8 cellular contexts compared by ENCODE assay signal in the genomic region with DNA sequence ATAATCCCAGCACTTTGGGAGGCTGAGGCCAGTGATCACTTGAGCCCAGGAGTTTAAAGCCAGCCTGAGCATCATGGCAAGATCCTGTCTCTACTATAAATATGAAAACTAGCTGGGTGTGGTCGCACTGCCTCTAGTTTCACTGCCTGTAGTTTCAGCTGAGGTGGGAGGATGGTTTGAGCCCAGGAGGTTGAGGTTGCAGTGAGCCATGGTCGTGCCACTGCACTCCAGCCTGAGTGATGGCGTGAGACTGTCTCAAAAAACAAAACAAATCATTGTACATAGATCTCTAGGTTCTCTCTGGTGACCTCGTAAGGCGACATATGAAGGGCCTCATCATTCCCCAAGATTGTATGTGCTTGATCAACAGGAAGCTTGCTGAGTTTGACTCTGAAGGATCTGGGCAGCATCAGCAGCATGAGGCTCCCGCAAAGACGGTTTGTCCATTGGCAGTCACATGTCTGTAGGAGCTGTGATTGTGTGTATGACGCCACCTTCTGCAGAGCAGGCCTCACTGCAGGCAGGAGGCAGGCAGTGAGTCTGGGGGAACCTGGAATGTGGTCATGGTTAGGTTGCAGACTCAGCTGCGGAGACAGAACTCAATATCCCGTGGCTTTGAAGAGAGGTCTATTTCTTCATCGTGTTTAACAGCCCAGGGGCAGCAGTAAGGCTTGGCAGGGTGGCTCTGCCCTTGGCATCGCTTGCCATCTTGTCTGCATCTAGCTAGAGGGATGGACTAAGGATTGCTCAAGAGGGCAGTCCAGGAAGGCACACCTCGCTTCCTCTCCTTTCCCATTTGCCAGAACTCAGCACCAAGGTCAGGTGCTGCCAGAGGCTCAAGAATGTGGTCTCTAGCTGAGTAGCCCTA. TPM values are rescaled to one million over a fixed set of nuclear protein-coding genes. Genes with fewer than 3 reads are reported as not detected.
DNase-seq lines count a peak whose midpoint lies in the region; ATAC-seq, FAIRE-seq and TF ChIP-seq lines count a peak whose summit lies in the region.

No MANE protein-coding gene starts in this region.

- FAIRE-seq in GM12892 (lab: Jason Lieb, UNC) = no peak

- H3K27me3 Mint-ChIP-seq in CD8-positive, alpha-beta T cell (ENCODE audit: low read depth) = no peaks in the 10 kb centered on the region
- peaks cover 0 to 6% (median 0%) of the 10 kb centered on the region in 5 donors for H3K27me3 Mint-ChIP-seq in naive thymus-derived CD4-positive, alpha-beta T cell

- DNase-seq in CD8-positive, alpha-beta T cell = no peak
- DNase-seq in GM20000 (ENCODE audit: low spot score) (no peak), Panc1 (ENCODE audit: low read depth, low spot score) (no peak), ecto neural progenitor cell (ENCODE audit: low spot score) (peak; percentile 72), GM19238 (ENCODE audit: insufficient read length, low spot score) (no peak), GM12892 (ENCODE audit: insufficient read length) (no peak)
- DNase-seq in naive thymus-derived CD4-positive, alpha-beta T cell = peak in 1 of 9 donors; percentile 19

- no peaks in the 10 kb centered on the region for H3K9me3 ChIP-seq in CD8-positive, alpha-beta T cell (ENCODE audit: low read length)
- H3K9me3 ChIP-seq in Panc1 (ENCODE audit: control insufficient read depth, insufficient read depth, low read depth, low read length) = no peaks in the 10 kb centered on the region
- no peaks in the 10 kb centered on the region for H3K9me3 ChIP-seq in naive thymus-derived CD4-positive, alpha-beta T cell (ENCODE audit: control insufficient read depth in 2 of 3, low read length in 3 of 3)

- H3K4me3 Mint-ChIP-seq in CD8-positive, alpha-beta T cell = no peak overlapping the region
- no peak overlapping the region for H3K4me3 Mint-ChIP-seq in naive thymus-derived CD4-positive, alpha-beta T cell

- peak overlapping the region; percentile 79 for H3K27ac Mint-ChIP-seq in CD8-positive, alpha-beta T cell
- H3K27ac Mint-ChIP-seq in naive thymus-derived CD4-positive, alpha-beta T cell = peak overlapping the region in 5 of 9 donors; percentile 3 to 83 (median 53)

- H3K36me3 Mint-ChIP-seq in CD8-positive, alpha-beta T cell = peaks cover 57% of the 10 kb centered on the region
- peaks cover 4 to 43% (median 31%) of the 10 kb centered on the region in 5 donors for H3K36me3 Mint-ChIP-seq in naive thymus-derived CD4-positive, alpha-beta T cell

- no peaks in the 10 kb centered on the region for H3K4me1 ChIP-seq in CD8-positive, alpha-beta T cell (ENCODE audit: insufficient read depth, low read length)
- H3K4me1 ChIP-seq in Panc1 (ENCODE audit: control insufficient read depth, insufficient read depth, low read length) = no peaks in the 10 kb centered on the region; the same call in 1 of the 2 replicates
- no peaks in the 10 kb centered on the region for H3K4me1 ChIP-seq in naive thymus-derived CD4-positive, alpha-beta T cell (ENCODE audit: control insufficient read depth in 2 of 2, insufficient read depth in 2 of 2, low read length in 2 of 2)

- in situ Hi-C loops in Panc1 (cut with HindIII; ENCODE audit: low pct_unique_long_range_greater_than_20kb, low sequenced_read_pairs) = no loop called here

- H3K4me3 ChIP-seq in CD8-positive, alpha-beta T cell (ENCODE audit: low read depth, low read length) = no peak overlapping the region
- H3K4me3 ChIP-seq in Panc1 (ENCODE audit: low read depth in 2 of 2, low read length in 2 of 2) = no peak overlapping the region
- no peak overlapping the region for H3K4me3 ChIP-seq in naive thymus-derived CD4-positive, alpha-beta T cell (ENCODE audit: low read length)

- H3K36me3 ChIP-seq in CD8-positive, alpha-beta T cell (ENCODE audit: insufficient read depth, low read length) = peaks cover 31% of the 10 kb centered on the region
- H3K36me3 ChIP-seq in Panc1 (ENCODE audit: control insufficient read depth, insufficient read depth, low read length) = peaks cover 4% of the 10 kb centered on the region
- H3K36me3 ChIP-seq in naive thymus-derived CD4-positive, alpha-beta T cell (ENCODE audit: control insufficient read depth in 2 of 3, insufficient read depth in 3 of 3, low read length in 3 of 3) = peaks cover 8 to 54% (median 15%) of the 10 kb centered on the region in 3 experiments

- H3K9me3 Mint-ChIP-seq in CD8-positive, alpha-beta T cell = no peaks in the 10 kb centered on the region
- H3K9me3 Mint-ChIP-seq in naive thymus-derived CD4-positive, alpha-beta T cell = no peaks in the 10 kb centered on the region

- H3K27me3 ChIP-seq in CD8-positive, alpha-beta T cell (ENCODE audit: insufficient read depth, low read length) = no peaks in the 10 kb centered on the region
- no peaks in the 10 kb centered on the region for H3K27me3 ChIP-seq in Panc1 (ENCODE audit: control insufficient read depth, insufficient read depth, low read length)
- no peaks in the 10 kb centered on the region for H3K27me3 ChIP-seq in naive thymus-derived CD4-positive, alpha-beta T cell (ENCODE audit: control insufficient read depth in 2 of 2, insufficient read depth in 2 of 2, low read length in 2 of 2)

- ATAC-seq in CD8-positive, alpha-beta T cell = no peak
- ATAC-seq in Panc1 = peak; percentile 80
- ATAC-seq in naive thymus-derived CD4-positive, alpha-beta T cell = peak; percentile 38
- ATAC-seq in HG03521 (IDR thresholded peaks at IDR 0.05; ENCODE audit: unreplicated experiment) = no peak

- H3K4me1 Mint-ChIP-seq in CD8-positive, alpha-beta T cell (ENCODE audit: low read depth) = peaks cover 4% of the 10 kb centered on the region
- H3K4me1 Mint-ChIP-seq in naive thymus-derived CD4-positive, alpha-beta T cell = peaks cover 0 to 19% (median 4%) of the 10 kb centered on the region in 7 donors

- no TSS peak for BruUV-seq in Panc1 (replicated peaks; lab: Mats Ljungman, UMichigan)

- CTCF ChIA-PET in CD8-positive, alpha-beta T cell (lab: Charles Lee) = interaction anchor here (0.6 to 1.5 kb wide), 2 partner anchors 8 to 446 kb away, joined by 3 to 5 read pairs; no protein-coding TSS in a partner anchor
- CTCF ChIA-PET in Panc1 (lab: Charles Lee) = interaction anchor here (0.7 to 1.2 kb wide), 3 partner anchors 19 to 313 kb away, joined by 3 read pairs; a partner anchor contains a TSS
- CTCF ChIA-PET in naive thymus-derived CD4-positive, alpha-beta T cell (lab: Charles Lee) = no interaction called here

- TF ChIP-seq CTCF in CD8-positive, alpha-beta T cell (IDR thresholded peaks at IDR 0.05) = no peak
- peak; percentile 4 for TF ChIP-seq CTCF in GM20000 (IDR thresholded peaks at IDR 0.05; ENCODE audit: extremely low read depth, missing control alignments)
- TF ChIP-seq CTCF in Panc1 (IDR thresholded peaks at IDR 0.05) = peak; percentile 54

- intact Hi-C loops in CD8-positive, alpha-beta T cell (cut with DNase I, micrococcal nuclease) = no loop called here
- intact Hi-C loops in Panc1 (cut with micrococcal nuclease; ENCODE audit: unreplicated experiment) = no loop called here
- intact Hi-C loops in naive thymus-derived CD4-positive, alpha-beta T cell (cut with micrococcal nuclease) = no loop called here

- no peak for TF ChIP-seq POLR2A in GM12892 (IDR thresholded peaks at IDR 0.05; ENCODE audit: low read depth, low read length)

- no peak overlapping the region for H3K27ac ChIP-seq in CD8-positive, alpha-beta T cell (ENCODE audit: low read depth, low read length)
- no peak overlapping the region for H3K27ac ChIP-seq in Panc1 (ENCODE audit: low read length)
- no peak overlapping the region for H3K27ac ChIP-seq in naive thymus-derived CD4-positive, alpha-beta T cell (ENCODE audit: low read depth, low read length)

- POLR2A ChIA-PET in CD8-positive, alpha-beta T cell (lab: Charles Lee) = no interaction called here
- POLR2A ChIA-PET in Panc1 (lab: Charles Lee) = no interaction called here
- POLR2A ChIA-PET in naive thymus-derived CD4-positive, alpha-beta T cell (lab: Charles Lee) = interaction anchor here (0.9 kb wide), 1 partner anchor 72 kb away, joined by 3 read pairs; no protein-coding TSS in a partner anchor

RNA-seq across cellular contexts. Expression of a gene that starts 13.9 kb away (rescaled TPM):
- total RNA-seq in CD8-positive, alpha-beta T cell = 100 to 1,000 TPM; 129 to 143 TPM
- 190 TPM for total RNA-seq in Panc1 (2021; ENCODE audit: unreplicated experiment)
- 219 TPM for polyA plus RNA-seq in Panc1 (2012; ENCODE audit: insufficient read length)
- 100 to 1,000 TPM; 123 to 185 (median 157) TPM for total RNA-seq in naive thymus-derived CD4-positive, alpha-beta T cell
- 100 to 1,000 TPM; 366 to 449 TPM for polyA plus RNA-seq in naive thymus-derived CD4-positive, alpha-beta T cell
- 388 TPM for polyA plus RNA-seq in GM12892 (2012; ENCODE audit: missing spikeins)

Comparison
In these comparisons a context has a peak if more than half of its experiments do, and no peak if none do; other contexts are left out.
1. ATAC-seq: peak in Panc1 (single experiment) and naive thymus-derived CD4-positive, alpha-beta T cell (single experiment); none in CD8-positive, alpha-beta T cell (single experiment) and HG03521 (single experiment).